Comparison of ENCODE assay signal across 8 cellular contexts in the genomic region with DNA sequence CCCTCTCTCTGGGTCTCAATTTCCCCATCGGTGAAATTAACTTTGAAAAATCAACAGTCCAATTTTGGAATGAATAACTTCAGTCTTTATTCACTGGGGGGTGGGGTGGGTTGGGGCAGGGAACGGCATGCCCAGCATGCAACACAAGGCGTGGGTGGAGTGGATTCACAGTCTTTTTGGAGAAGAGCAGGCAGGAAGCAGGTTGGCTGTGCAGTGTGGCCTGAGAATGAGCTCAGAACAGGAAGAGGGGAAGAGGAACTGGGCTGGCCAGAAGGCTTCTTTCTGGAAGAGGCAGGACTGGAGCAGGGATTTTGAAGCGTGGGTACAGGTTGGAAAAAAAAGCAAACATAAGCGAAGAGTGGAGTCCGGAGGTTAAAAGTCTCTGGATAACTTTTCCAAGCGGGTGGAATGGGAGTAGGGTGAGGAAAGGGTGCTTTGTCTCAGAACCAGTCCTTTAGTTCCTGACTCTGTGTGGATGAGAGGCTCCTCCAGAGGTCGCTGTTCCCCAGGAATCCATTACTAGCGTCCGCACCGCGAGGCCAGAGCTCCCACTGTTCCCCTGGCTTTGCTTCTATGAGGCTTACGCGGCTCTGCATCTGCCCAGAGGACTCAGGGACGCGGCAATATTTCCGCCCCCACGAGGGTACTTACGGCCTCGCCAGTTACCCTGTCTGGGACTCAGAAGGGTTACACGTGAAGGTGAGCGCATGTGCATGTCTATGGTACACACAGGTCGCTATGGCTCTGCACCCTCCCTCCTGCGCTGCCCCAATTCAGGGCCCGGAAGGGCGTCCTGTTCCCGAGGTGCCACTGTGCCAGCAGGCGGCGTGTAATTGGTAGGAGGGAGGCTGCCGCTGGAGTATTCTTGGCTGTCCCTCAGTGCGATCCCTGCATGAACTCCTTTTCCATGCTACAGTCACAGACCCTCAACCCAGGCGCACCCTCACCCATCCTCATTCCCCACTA. TPM values are rescaled to one million over a fixed set of nuclear protein-coding genes. Genes with fewer than 3 reads are reported as not detected.
DNase-seq lines count a peak whose midpoint lies in the region; ATAC-seq and TF ChIP-seq lines count a peak whose summit lies in the region.

No MANE protein-coding gene starts in this region.

- H4K20me1 ChIP-seq in osteoblast (ENCODE audit: insufficient read depth, low read length): no peaks in the 10 kb centered on the region

- no peak overlapping the region for H3K27ac Mint-ChIP-seq in activated naive CD4-positive, alpha-beta T cell treated with anti-CD3 and anti-CD28 coated beads, Interleukin-2, amount 50 U/mL, for 24 hours

- peak; percentile 86 for TF ChIP-seq CTCF in osteoblast (IDR thresholded peaks at IDR 0.05; ENCODE audit: extremely low read depth, low read depth, low read length)

- H3K4me1 ChIP-seq in ES-I3 (ENCODE audit: insufficient read depth, low read length) (peaks cover 9% of the 10 kb centered on the region), osteoblast (ENCODE audit: insufficient read depth, low read length) (peaks cover 24% of the 10 kb centered on the region)

- H3K4me3 ChIP-seq in osteoblast (ENCODE audit: insufficient read depth, low read length): peak overlapping the region; percentile 52

- peak overlapping the region; percentile 87 for H2AFZ ChIP-seq in osteoblast (ENCODE audit: low read length)

- ATAC-seq in HG03103 (IDR thresholded peaks at IDR 0.05; ENCODE audit: low read depth, unreplicated experiment) (peak; percentile 29), GM21515 (IDR thresholded peaks at IDR 0.05; ENCODE audit: unreplicated experiment) (no peak)

- peaks cover 25% of the 10 kb centered on the region for H3K27me3 Mint-ChIP-seq in activated naive CD4-positive, alpha-beta T cell treated with anti-CD3 and anti-CD28 coated beads, Interleukin-2, amount 50 U/mL, for 24 hours

- H3K79me2 ChIP-seq in osteoblast (ENCODE audit: insufficient read depth, low read length): no peaks in the 10 kb centered on the region

- H3K9me3 ChIP-seq in ES-I3 (ENCODE audit: control insufficient read depth, insufficient read depth, low read length) (no peaks in the 10 kb centered on the region), osteoblast (ENCODE audit: low read depth, low read length) (no peaks in the 10 kb centered on the region)

- peaks cover 5% of the 10 kb centered on the region for H3K27me3 ChIP-seq in osteoblast (ENCODE audit: insufficient read depth, low read length)

- H3K9me3 Mint-ChIP-seq in activated naive CD4-positive, alpha-beta T cell treated with anti-CD3 and anti-CD28 coated beads, Interleukin-2, amount 50 U/mL, for 24 hours: no peaks in the 10 kb centered on the region

- H3K4me3 Mint-ChIP-seq in activated naive CD4-positive, alpha-beta T cell treated with anti-CD3 and anti-CD28 coated beads, Interleukin-2, amount 50 U/mL, for 24 hours: peak overlapping the region; percentile 53

- H3K36me3 ChIP-seq in ES-I3 (ENCODE audit: insufficient read depth, low read length) (no peaks in the 10 kb centered on the region), osteoblast (ENCODE audit: insufficient read depth, low read length) (no peaks in the 10 kb centered on the region)

- H3K36me3 Mint-ChIP-seq in activated naive CD4-positive, alpha-beta T cell treated with anti-CD3 and anti-CD28 coated beads, Interleukin-2, amount 50 U/mL, for 24 hours: no peaks in the 10 kb centered on the region

- peak overlapping the region; percentile 76 for H3K4me2 ChIP-seq in osteoblast (ENCODE audit: insufficient read depth, low read length)

- DNase-seq in SHP77 (lab: John Stamatoyannopoulos, UW): peak; percentile 47 to 69
- peak; percentile 60 for DNase-seq in glomerular endothelial cell (ENCODE audit: extremely low read depth, low read depth, low spot score)
- peak; percentile 97 for DNase-seq in osteoblast (ENCODE audit: insufficient read length, low spot score, missing footprints)
- DNase-seq in NCI-H1436 (lab: John Stamatoyannopoulos, UW): no peak

- H3K27ac ChIP-seq in osteoblast (ENCODE audit: low read depth, low read length): peak overlapping the region; percentile 50

- H3K9ac ChIP-seq in ES-I3 (ENCODE audit: low read depth, low read length): peak overlapping the region; percentile 42; the same call in 1 of the 2 replicates

- peaks cover 43% of the 10 kb centered on the region for H3K4me1 Mint-ChIP-seq in activated naive CD4-positive, alpha-beta T cell treated with anti-CD3 and anti-CD28 coated beads, Interleukin-2, amount 50 U/mL, for 24 hours

RNA-seq across cellular contexts. Expression of a gene that starts 5.5 kb away (rescaled TPM):
- 0.10 and 0.18 TPM in 2 replicates for total RNA-seq in glomerular endothelial cell
- 0.59 and 0.72 TPM in 2 replicates for total RNA-seq in osteoblast

RNA-seq across cellular contexts. Expression of a gene that starts 16.3 kb away (rescaled TPM):
- total RNA-seq in glomerular endothelial cell (not detected in 2 replicates), osteoblast (not detected in 2 replicates)
